ENCODE assay signal across 15 cellular contexts in the genomic region with DNA sequence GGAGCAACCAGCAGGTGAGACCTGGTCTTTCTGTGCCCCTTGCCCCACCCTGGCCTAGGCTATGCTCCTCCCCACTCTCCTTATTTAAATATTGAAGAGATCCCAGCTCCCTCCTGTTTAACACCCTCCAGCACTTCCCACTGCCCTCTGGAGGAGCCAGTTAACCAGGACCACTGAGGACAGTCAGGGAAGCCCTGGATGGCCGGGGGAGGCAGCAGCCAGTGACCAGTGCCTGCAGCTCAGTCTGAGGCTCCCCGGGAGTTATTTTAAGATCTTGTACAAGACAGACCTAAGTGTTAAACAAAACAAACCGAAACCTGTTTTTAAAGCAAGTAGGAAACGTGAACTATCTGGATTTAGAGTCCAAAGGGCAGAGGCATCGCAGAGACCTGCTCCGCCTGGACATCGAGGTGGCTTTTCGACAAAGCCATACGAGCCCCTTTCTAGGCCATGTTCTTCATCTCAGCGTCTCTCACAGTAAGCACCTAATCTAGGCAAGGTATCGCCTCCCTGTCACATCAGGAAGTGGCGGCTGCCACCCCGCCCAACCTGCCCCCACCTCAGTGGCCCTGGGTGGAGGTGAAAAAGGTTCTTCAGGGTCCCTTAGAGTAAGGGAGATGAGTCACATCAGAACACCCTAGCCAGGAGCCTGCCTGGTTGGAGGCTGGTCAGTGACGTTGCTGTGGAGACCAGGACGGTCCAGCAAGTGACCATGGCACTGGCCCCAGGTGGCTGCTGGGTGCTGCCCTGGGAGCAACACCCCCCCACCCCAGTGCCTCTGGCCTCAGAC. TPM values are rescaled to one million over a fixed set of nuclear protein-coding genes. Genes with fewer than 3 reads are reported as not detected.
DNase-seq lines count a peak whose midpoint lies in the region; ATAC-seq and TF ChIP-seq lines count a peak whose summit lies in the region.
"Had no signal": no experiment of that assay in that cellular context is flagged by ENCODE, and none has a peak within 500 bp of the region (broad histone marks: within the 10 kb centered on the region; RNA-seq: fewer than 3 reads in every experiment).

No MANE protein-coding gene starts in this region.

- intact Hi-C loops in A673 (cut with micrococcal nuclease; ENCODE audit: unreplicated experiment) = no loop called here

- TF ChIP-seq CTCF in WTC11 (IDR thresholded peaks at IDR 0.05) (no peak), hepatocyte (IDR thresholded peaks at IDR 0.05; ENCODE audit: poor library complexity) (no peak), A673 (conservative IDR thresholded peaks at IDR 0.05; ENCODE audit: low read depth, low read length) (no peak)

- H3K27ac Mint-ChIP-seq in WTC11 = no peak overlapping the region; the same call in 1 of the 2 replicates

- peak; percentile 65 for DNase-seq in activated CD8-positive, alpha-beta memory T cell treated with anti-CD3 and anti-CD28 coated beads for 24 hours
- DNase-seq in activated CD8-positive, alpha-beta memory T cell treated with anti-CD3 and anti-CD28 coated beads, Interleukin-2, amount 50 U/mL, for 48 hours = no peak
- DNase-seq in WTC11 (ENCODE audit: low spot score) = no peak
- DNase-seq in hepatocyte (ENCODE audit: low spot score) = peak; percentile 53
- DNase-seq in stimulated activated CD8-positive, alpha-beta memory T cell treated with anti-CD3 and anti-CD28 coated beads, Interleukin-2, amount 100 ng/mL, for 1 hour (ENCODE audit: low read depth in 2 of 2) = peak; percentile 18 to 41
- DNase-seq in A673 (ENCODE audit: low spot score) = no peak
- DNase-seq: T-helper 1 cell had no signal

- H3K4me1 ChIP-seq in hepatocyte (ENCODE audit: insufficient read depth) (no peaks in the 10 kb centered on the region), A673 (ENCODE audit: insufficient read depth, low read length, poor library complexity, severe bottlenecking) (no peaks in the 10 kb centered on the region)
- H3K4me1 ChIP-seq: heart right ventricle, neural progenitor cell had no signal

- CTCF ChIA-PET in WTC11 (lab: Charles Lee) = interaction anchor here (0.6 kb wide), 1 partner anchor 134 kb away, joined by 3 read pairs; no protein-coding TSS in a partner anchor
- CTCF ChIA-PET in A673 (lab: Charles Lee) = no interaction called here

- H3K9me3 ChIP-seq in hepatocyte (ENCODE audit: low read depth) (peaks cover 3% of the 10 kb centered on the region), A673 (ENCODE audit: low read depth, low read length, poor library complexity, severe bottlenecking) (no peaks in the 10 kb centered on the region)
- H3K9me3 ChIP-seq: suprapubic skin had no signal

- H2AFZ ChIP-seq in hepatocyte = no peak overlapping the region
- H2AFZ ChIP-seq: neural progenitor cell had no signal

- BruUV-seq in A673 (replicated peaks; lab: Mats Ljungman, UMichigan) = no TSS peak

- H3K4me1 Mint-ChIP-seq in WTC11 = peaks cover 6% of the 10 kb centered on the region; the same call in 1 of the 2 replicates

- POLR2A ChIA-PET in WTC11 (lab: Charles Lee) = no interaction called here
- POLR2A ChIA-PET in A673 (lab: Charles Lee; ENCODE audit: low non-redundant PET) = no interaction called here

- H3K9me3 Mint-ChIP-seq in WTC11 = peaks cover 1% of the 10 kb centered on the region

- H3K79me2 ChIP-seq in hepatocyte = no peaks in the 10 kb centered on the region

- no peaks in the 10 kb centered on the region for H3K27me3 Mint-ChIP-seq in WTC11 (ENCODE audit: low read depth)
- H3K27me3 Mint-ChIP-seq: activated naive CD4-positive, alpha-beta T cell treated with anti-CD3 and anti-CD28 coated beads, Interleukin-2, amount 50 U/mL, for 24 hours had no signal

- H3K36me3 Mint-ChIP-seq in WTC11 = peaks cover 5% of the 10 kb centered on the region

- peak overlapping the region; percentile 54 for H3K4me2 ChIP-seq in hepatocyte
- H3K4me2 ChIP-seq: neural progenitor cell had no signal

- peak overlapping the region; percentile 85 for H3K27ac ChIP-seq in hepatocyte
- H3K27ac ChIP-seq in A673 (ENCODE audit: low read depth, low read length, poor library complexity, severe bottlenecking) = no peak overlapping the region
- H3K27ac ChIP-seq: esophagus muscularis mucosa, heart right ventricle, left lung, neural progenitor cell, suprapubic skin had no signal

- peak; percentile 12; the same call in 1 of the 2 replicates for ATAC-seq in WTC11
- ATAC-seq in HG03457 (IDR thresholded peaks at IDR 0.05; ENCODE audit: unreplicated experiment) = no peak
- ATAC-seq in HG03039 (IDR thresholded peaks at IDR 0.05; ENCODE audit: unreplicated experiment) = no peak
- ATAC-seq: heart right ventricle, left lung had no signal

- no peaks in the 10 kb centered on the region for H3K36me3 ChIP-seq in hepatocyte (replicated peaks; ENCODE audit: insufficient read depth, low read depth)
- H3K36me3 ChIP-seq in A673 (ENCODE audit: insufficient read depth, low read length, poor library complexity, severe bottlenecking) = no peaks in the 10 kb centered on the region
- H3K36me3 ChIP-seq: heart right ventricle, neural progenitor cell had no signal

- no peaks in the 10 kb centered on the region for H3K9me2 ChIP-seq in hepatocyte (replicated peaks; ENCODE audit: insufficient read depth)

- H3K4me3 ChIP-seq in hepatocyte = no peak overlapping the region
- H3K4me3 ChIP-seq in A673 (ENCODE audit: low read depth, low read length, poor library complexity, severe bottlenecking) = no peak overlapping the region
- H3K4me3 ChIP-seq: esophagus muscularis mucosa, heart right ventricle, left lung, neural progenitor cell, suprapubic skin had no signal

- H3K4me3 Mint-ChIP-seq in WTC11 = no peak overlapping the region
- H3K4me3 Mint-ChIP-seq: activated naive CD4-positive, alpha-beta T cell treated with anti-CD3 and anti-CD28 coated beads, Interleukin-2, amount 50 U/mL, for 24 hours had no signal

- no peaks in the 10 kb centered on the region for H4K20me1 ChIP-seq in hepatocyte (ENCODE audit: insufficient read depth, poor library complexity, severe bottlenecking)

- H3K27me3 ChIP-seq in hepatocyte (no peaks in the 10 kb centered on the region), A673 (replicated peaks; ENCODE audit: insufficient read depth, low read depth, low read length, poor library complexity) (no peaks in the 10 kb centered on the region)
- H3K27me3 ChIP-seq: neural progenitor cell had no signal

- 54% methylated on average over 15 of the region's 15 CpGs for WGBS in hepatocyte (ENCODE audit: low lambda C conversion rate, missing lambda C conversion rate)

TF ChIP-seq in WTC11, 78 proteins besides CTCF, POLR2A, EP300 and RAD21 (continues in another document):
- TF ChIP-seq ZNF423 (CRISPR knock-in tag; IDR thresholded peaks at IDR 0.05) (no peak), TEAD4 (CRISPR knock-in tag; IDR thresholded peaks at IDR 0.05) (no peak), ZNF396 (CRISPR knock-in tag; IDR thresholded peaks at IDR 0.05; ENCODE audit: borderline replicate concordance) (no peak), ATF1 (CRISPR knock-in tag; IDR thresholded peaks at IDR 0.05) (no peak), CBFB (CRISPR knock-in tag; IDR thresholded peaks at IDR 0.05; ENCODE audit: low read depth) (no peak), IRF2 (CRISPR knock-in tag; IDR thresholded peaks at IDR 0.05; ENCODE audit: borderline replicate concordance, low read depth) (no peak)
- TF ChIP-seq, protein P1, sequence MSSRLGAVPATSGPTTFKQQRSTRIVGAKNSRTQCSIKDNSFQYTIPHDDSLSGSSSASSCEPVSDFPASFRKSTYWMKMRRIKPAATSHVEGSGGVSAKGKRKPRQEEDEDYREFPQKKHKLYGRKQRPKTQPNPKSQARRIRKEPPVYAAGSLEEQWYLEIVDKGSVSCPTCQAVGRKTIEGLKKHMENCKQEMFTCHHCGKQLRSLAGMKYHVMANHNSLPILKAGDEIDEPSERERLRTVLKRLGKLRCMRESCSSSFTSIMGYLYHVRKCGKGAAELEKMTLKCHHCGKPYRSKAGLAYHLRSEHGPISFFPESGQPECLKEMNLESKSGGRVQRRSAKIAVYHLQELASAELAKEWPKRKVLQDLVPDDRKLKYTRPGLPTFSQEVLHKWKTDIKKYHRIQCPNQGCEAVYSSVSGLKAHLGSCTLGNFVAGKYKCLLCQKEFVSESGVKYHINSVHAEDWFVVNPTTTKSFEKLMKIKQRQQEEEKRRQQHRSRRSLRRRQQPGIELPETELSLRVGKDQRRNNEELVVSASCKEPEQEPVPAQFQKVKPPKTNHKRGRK (CRISPR knock-in tag; IDR thresholded peaks at IDR 0.05; ENCODE audit: borderline replicate concordance) = no peak
- TF ChIP-seq, protein P2, sequence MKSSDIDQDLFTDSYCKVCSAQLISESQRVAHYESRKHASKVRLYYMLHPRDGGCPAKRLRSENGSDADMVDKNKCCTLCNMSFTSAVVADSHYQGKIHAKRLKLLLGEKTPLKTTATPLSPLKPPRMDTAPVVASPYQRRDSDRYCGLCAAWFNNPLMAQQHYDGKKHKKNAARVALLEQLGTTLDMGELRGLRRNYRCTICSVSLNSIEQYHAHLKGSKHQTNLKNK (CRISPR knock-in tag; IDR thresholded peaks at IDR 0.05) = no peak
- TF ChIP-seq, protein P3, sequence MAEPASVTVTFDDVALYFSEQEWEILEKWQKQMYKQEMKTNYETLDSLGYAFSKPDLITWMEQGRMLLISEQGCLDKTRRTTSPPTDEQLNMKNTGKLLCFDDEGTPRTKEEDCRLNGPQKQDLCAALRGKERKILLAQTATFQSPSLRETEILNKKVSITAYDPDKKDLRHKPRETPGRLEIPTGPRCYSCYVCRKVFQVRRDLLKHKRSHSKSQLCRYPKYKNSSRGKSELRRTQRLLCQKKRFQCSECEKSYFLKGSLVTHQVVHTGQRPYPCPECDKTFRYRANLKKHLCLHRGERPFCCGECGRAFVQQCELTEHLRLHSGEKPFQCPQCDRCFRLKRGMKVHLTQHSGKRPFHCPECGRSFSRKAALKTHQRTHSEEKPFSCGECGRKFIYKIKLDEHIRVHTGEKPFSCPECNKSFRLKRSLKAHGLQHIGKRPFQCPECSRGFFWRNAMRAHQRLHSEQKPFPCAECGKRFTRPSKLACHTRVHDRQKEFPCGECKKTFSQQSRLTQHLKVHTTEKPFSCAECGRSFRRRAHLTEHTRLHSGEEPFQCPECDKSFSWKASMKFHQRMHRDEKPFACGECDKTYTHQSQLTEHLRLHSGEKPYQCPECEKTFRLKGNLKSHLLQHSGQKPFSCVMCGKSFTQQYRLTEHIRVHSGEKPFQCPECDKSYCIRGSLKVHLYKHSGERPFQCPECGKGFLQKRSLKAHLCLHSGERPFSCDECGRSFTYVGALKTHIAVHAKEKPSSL (CRISPR knock-in tag; conservative IDR thresholded peaks at IDR 0.05) = no peak

RNA-seq across cellular contexts. Expression of a gene that starts 35.3 kb away (rescaled TPM):
- total RNA-seq in WTC11 (2021) = 62.4 to 103 TPM (median 64.6 TPM) in 3 replicates
- total RNA-seq in hepatocyte = 36.0 and 40.9 TPM in 2 replicates
- polyA plus RNA-seq in hepatocyte = 38.0 and 44.6 TPM in 2 replicates
- 83.0 and 90.1 TPM in 2 replicates for total RNA-seq in A673 (2021)

Comparison
In these comparisons a context has a peak if more than half of its experiments do, and no peak if none do; other contexts are left out.
1. DNase-seq: peak in activated CD8-positive, alpha-beta memory T cell treated with anti-CD3 and anti-CD28 coated beads for 24 hours (single experiment), hepatocyte (single experiment) and stimulated activated CD8-positive, alpha-beta memory T cell treated with anti-CD3 and anti-CD28 coated beads, Interleukin-2, amount 100 ng/mL, for 1 hour (2 of 2); none in activated CD8-positive, alpha-beta memory T cell treated with anti-CD3 and anti-CD28 coated beads, Interleukin-2, amount 50 U/mL, for 48 hours (single experiment), WTC11 (single experiment) and A673 (single experiment).